Comparison of ENCODE assay signal across 10 cellular contexts in genomic region chr14:36556811-36557433, GRCh38. TPM values are rescaled to one million over a fixed set of nuclear protein-coding genes. Genes with fewer than 3 reads are reported as not detected.
A peak's percentile ranks its signal among the peaks of the same experiment; 100 is the strongest.
DNase-seq lines count a peak whose midpoint lies in the region; ATAC-seq and TF ChIP-seq lines count a peak whose summit lies in the region.
"Had no signal": no experiment of that assay in that cellular context is flagged by ENCODE, and none has a peak within 500 bp of the region (broad histone marks: within the 10 kb centered on the region; RNA-seq: fewer than 3 reads in every experiment).

No MANE protein-coding gene starts in this region.

- BruUV-seq in mammary epithelial cell (replicated peaks; lab: Mats Ljungman, UMichigan): no TSS peak

- CTCF ChIA-PET in mammary epithelial cell (lab: Charles Lee; ENCODE audit: low non-redundant PET): no interaction called here

- H3K14ac ChIP-seq in H9 (ENCODE audit: insufficient read depth, low read length): no peak overlapping the region

- no peak overlapping the region for H3T11ph ChIP-seq in H9 (ENCODE audit: low read length)

- H3K27ac Mint-ChIP-seq in H9: no peak overlapping the region
- H3K27ac Mint-ChIP-seq: naive B cell; T-helper 1 cell treated with Interleukin-12 subunit alpha and Interleukin-12 subunit beta and Interleukin-4 antibody, amounts not matched to agents 30 μg/mL and 1 μg/mL, for 36 hours had no signal

- peaks cover 5% of the 10 kb centered on the region; the same call in 1 of the 2 replicates for H3K4me1 ChIP-seq in H9 (ENCODE audit: insufficient read depth, low read length)
- no peaks in the 10 kb centered on the region for H3K4me1 ChIP-seq in mammary epithelial cell (ENCODE audit: insufficient read depth, low read length)
- no peaks in the 10 kb centered on the region for H3K4me1 ChIP-seq in mucosa of descending colon (ENCODE audit: low read depth)

- no CpG with 5 or more reads among the region's 9 CpGs for WGBS in H9 (ENCODE audit: extremely low coverage, insufficient read length, low lambda C conversion rate)
- WGBS in mammary epithelial cell (ENCODE audit: low coverage, missing lambda C conversion rate): 67% methylated on average over 9 of the region's 9 CpGs

- H3K9ac ChIP-seq in H9 (ENCODE audit: extremely low read depth, insufficient read length, low read length) (no peak overlapping the region), mammary epithelial cell (ENCODE audit: insufficient read depth, low read length) (no peak overlapping the region)

- H3K27me3 ChIP-seq in H9 (ENCODE audit: insufficient read depth, low read length): no peaks in the 10 kb centered on the region
- H3K27me3 ChIP-seq in mammary epithelial cell (ENCODE audit: insufficient read depth, low read length): no peaks in the 10 kb centered on the region

- no peak overlapping the region for H3K27ac ChIP-seq in H9 (ENCODE audit: insufficient read length, low read depth, low read length)
- H3K27ac ChIP-seq in mammary epithelial cell (ENCODE audit: insufficient read depth, low read depth, low read length): no peak overlapping the region

- H2AK5ac ChIP-seq in H9 (ENCODE audit: insufficient read length, low read length): no peak overlapping the region

- no peak overlapping the region for H3K4me3 Mint-ChIP-seq in H9
- H3K4me3 Mint-ChIP-seq: naive B cell; T-helper 1 cell treated with Interleukin-12 subunit alpha and Interleukin-12 subunit beta and Interleukin-4 antibody, amounts not matched to agents 30 μg/mL and 1 μg/mL, for 36 hours had no signal

- no peaks in the 10 kb centered on the region for H3K36me3 Mint-ChIP-seq in H9 (ENCODE audit: insufficient read depth in 1 of 3, low read depth in 3 of 3)
- H3K36me3 Mint-ChIP-seq: naive B cell had no signal

- no peak overlapping the region for H3K23ac ChIP-seq in H9 (ENCODE audit: insufficient read length, low read depth, low read length)

- no peak overlapping the region for H4K5ac ChIP-seq in H9 (ENCODE audit: insufficient read length, low read depth, low read length)

- H3K4ac ChIP-seq in H9 (ENCODE audit: low read depth, low read length): no peak overlapping the region

- ATAC-seq in mucosa of descending colon (no peak), HG02588 (IDR thresholded peaks at IDR 0.05; ENCODE audit: unreplicated experiment) (no peak), GM18861 (IDR thresholded peaks at IDR 0.05; ENCODE audit: unreplicated experiment) (no peak)

- H3K56ac ChIP-seq in H9 (ENCODE audit: insufficient read length, low read depth, low read length): no peak overlapping the region

- intact Hi-C loops in mammary epithelial cell (cut with micrococcal nuclease): loop anchor here (1.0 to 5.0 kb wide), 4 partner anchors 348 to 674 kb away; no protein-coding TSS in a partner anchor
- intact Hi-C loops in mucosa of descending colon (cut with DNase I, micrococcal nuclease): loop anchor here in 1 of 2 donors (5.0 kb wide), 1 partner anchor 195 kb away; no protein-coding TSS in a partner anchor

- H2BK20ac ChIP-seq in H9 (ENCODE audit: low read depth, low read length, poor library complexity, severe bottlenecking): no peak overlapping the region

- H2BK15ac ChIP-seq in H9 (ENCODE audit: low read depth, low read length): no peak overlapping the region

- H3K4me3 ChIP-seq in mammary epithelial cell (replicated peaks in 1 of 3; ENCODE audit: insufficient read depth in 1 of 3, low read depth in 2 of 3, low read length in 3 of 3) (no peak overlapping the region), mucosa of descending colon (no peak overlapping the region)

- H2AFZ ChIP-seq in H9 (ENCODE audit: low read length) (no peak overlapping the region), mammary epithelial cell (ENCODE audit: low read depth, low read length) (no peak overlapping the region)

- H3K79me2 ChIP-seq in H9 (ENCODE audit: insufficient read depth, low read length) (no peaks in the 10 kb centered on the region), mammary epithelial cell (ENCODE audit: insufficient read depth, low read length) (no peaks in the 10 kb centered on the region)

- peak; percentile 70 for DNase-seq in D341Med (ENCODE audit: low spot score)
- no peak for DNase-seq in H9
- peak; percentile 56 for DNase-seq in NCI-H748 treated with DMSO at 0.1 percent for 48 hours (lab: John Stamatoyannopoulos, UW)
- DNase-seq in mammary epithelial cell: no peak
- peak in 2 of 3 donors; percentile 33 to 40 for DNase-seq in mucosa of descending colon
- no peak for DNase-seq in A172 (ENCODE audit: low spot score)
- DNase-seq: naive B cell had no signal

- H2BK5ac ChIP-seq in H9 (ENCODE audit: insufficient read length, low read length): no peak overlapping the region

- in situ Hi-C loops in mammary epithelial cell (cut with MboI; ENCODE audit: low sequenced_read_pairs in 2 of 2): loop anchor here in 1 of 2 donors (10.0 kb wide), 1 partner anchor 48 kb away; no protein-coding TSS in a partner anchor

- H3K9me3 ChIP-seq in H9 (ENCODE audit: control insufficient read depth, low read depth, low read length) (no peaks in the 10 kb centered on the region), mammary epithelial cell (replicated peaks; ENCODE audit: insufficient read depth, low read length) (no peaks in the 10 kb centered on the region), mucosa of descending colon (no peaks in the 10 kb centered on the region)

- no peak overlapping the region for H2BK12ac ChIP-seq in H9 (ENCODE audit: insufficient read length, low read depth, low read length)

- peaks cover 34% of the 10 kb centered on the region for H3K27me3 Mint-ChIP-seq in H9 (ENCODE audit: low read depth)

- H3K79me1 ChIP-seq in H9 (ENCODE audit: insufficient read depth, low read depth, low read length, poor library complexity, severe bottlenecking): no peaks in the 10 kb centered on the region

- H3K36me3 ChIP-seq in mammary epithelial cell (ENCODE audit: insufficient read depth, low read length) (no peaks in the 10 kb centered on the region), mucosa of descending colon (ENCODE audit: low read depth) (no peaks in the 10 kb centered on the region)

- H3K4me2 ChIP-seq in H9 (ENCODE audit: insufficient read depth, insufficient read length, low read length) (no peak overlapping the region), mammary epithelial cell (ENCODE audit: insufficient read depth, low read depth, low read length) (no peak overlapping the region)

- no peak overlapping the region for H4K91ac ChIP-seq in H9 (ENCODE audit: insufficient read length, low read depth, low read length)

- H3K9me3 Mint-ChIP-seq in H9: no peaks in the 10 kb centered on the region
- H3K9me3 Mint-ChIP-seq: T-helper 1 cell treated with Interleukin-12 subunit alpha and Interleukin-12 subunit beta and Interleukin-4 antibody, amounts not matched to agents 30 μg/mL and 1 μg/mL, for 36 hours had no signal

- no peaks in the 10 kb centered on the region for H4K20me1 ChIP-seq in H9 (ENCODE audit: control insufficient read depth, insufficient read depth, insufficient read length)
- H4K20me1 ChIP-seq in mammary epithelial cell (ENCODE audit: insufficient read depth, low read length): no peaks in the 10 kb centered on the region

- no peaks in the 10 kb centered on the region for H3K23me2 ChIP-seq in H9 (ENCODE audit: insufficient read length, low read depth, low read length, poor library complexity, severe bottlenecking)

- TF ChIP-seq CTCF in H9 (conservative IDR thresholded peaks at IDR 0.05) (peak; percentile 91), mammary epithelial cell (conservative IDR thresholded peaks at IDR 0.05 in 1 of 2, IDR thresholded peaks at IDR 0.05 in 1 of 2; ENCODE audit: extremely low read depth in 1 of 2, insufficient read depth in 1 of 2, low read depth in 1 of 2, low read length in 2 of 2) (peak; percentile 84 to 85), mucosa of descending colon (IDR thresholded peaks at IDR 0.05) (no peak)

- H2BK120ac ChIP-seq in H9 (ENCODE audit: low read depth, low read length, poor library complexity, severe bottlenecking): no peak overlapping the region

- H4K8ac ChIP-seq in H9 (replicated peaks; ENCODE audit: insufficient read length, low read depth, low read length): no peak overlapping the region

- no peak overlapping the region for H3K18ac ChIP-seq in H9 (ENCODE audit: insufficient read length, low read depth, low read length)

- dilution Hi-C loops in mammary epithelial cell (cut with HindIII; ENCODE audit: low sequenced_read_pairs): no loop called here

- H3K4me1 Mint-ChIP-seq in H9: peaks cover 0 to 11% of the 10 kb centered on the region in 2 experiments; a peak in 2 of 4 replicates
- H3K4me1 Mint-ChIP-seq: naive B cell had no signal

RNA-seq across cellular contexts. Expression of gene NKX2-8, which starts 25.5 kb away (rescaled TPM):
- total RNA-seq in H9 (2021) (not detected in 2 replicates), mammary epithelial cell (1 to 10 TPM in 1 of 2 donors, under 1 TPM in 1; 0.96 to 2.8 TPM), mucosa of descending colon (not detected)
- polyA plus RNA-seq in mammary epithelial cell: 0.05 TPM
- polyA minus RNA-seq in mammary epithelial cell: not detected
- not detected in 2 replicates for total RNA-seq in A172 (2014; rRNA removed; shearing (Covaris generic))

RNA-seq across cellular contexts. Expression of gene NKX2-1, which starts 36.9 kb away (rescaled TPM):
- total RNA-seq in H9 (2021) (not detected in 2 replicates), mammary epithelial cell (not detected), mucosa of descending colon (not detected)
- not detected for polyA plus RNA-seq in mammary epithelial cell
- polyA minus RNA-seq in mammary epithelial cell: not detected
- not detected in 2 replicates for total RNA-seq in A172 (2014; rRNA removed; shearing (Covaris generic))

Comparison
In these comparisons a context has a peak if more than half of its experiments do, and no peak if none do; other contexts are left out.
1. DNase-seq: peak in D341Med (single experiment), NCI-H748 treated with DMSO at 0.1 percent for 48 hours (single experiment) and mucosa of descending colon (2 of 3); none in H9 (single experiment), mammary epithelial cell (single experiment) and A172 (single experiment).